29 cellular contexts compared by ENCODE assay signal in the genomic region with DNA sequence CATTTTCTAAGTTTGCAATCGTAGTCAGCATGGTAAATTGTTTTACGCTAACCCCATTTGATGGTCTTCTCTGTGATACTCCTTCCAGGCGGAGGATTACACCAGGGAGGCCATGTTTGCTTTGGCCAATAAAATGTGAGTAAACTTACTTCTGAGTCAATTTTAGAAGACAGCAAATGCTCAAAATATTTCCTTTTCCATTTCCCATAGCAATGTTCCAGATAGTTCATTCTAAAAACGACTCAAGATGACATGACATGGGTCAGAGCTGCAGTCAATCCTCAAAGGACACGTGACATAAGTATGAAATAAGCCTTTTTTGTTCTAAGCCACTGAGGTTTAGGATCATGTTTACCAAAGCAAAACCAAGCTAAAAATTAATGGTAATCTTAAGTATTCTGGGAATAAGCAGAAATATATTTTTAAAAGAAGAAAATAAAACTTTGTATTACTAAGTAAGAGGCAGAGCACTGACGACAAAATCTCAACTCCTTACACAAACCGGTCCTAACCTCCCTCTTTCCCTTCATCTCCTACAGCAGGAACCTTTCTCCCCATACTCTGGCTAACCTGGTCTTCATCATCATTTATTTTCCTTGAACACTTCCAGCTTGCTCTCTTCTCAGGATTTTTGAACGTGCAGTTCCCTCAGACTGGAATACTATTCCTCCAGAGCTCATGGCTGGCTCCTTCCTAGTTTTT.
DNase-seq lines count a peak whose midpoint lies in the region; ATAC-seq, FAIRE-seq and TF ChIP-seq lines count a peak whose summit lies in the region.
"Had no signal": no experiment of that assay in that cellular context is flagged by ENCODE, and none has a peak within 500 bp of the region (broad histone marks: within the 10 kb centered on the region; RNA-seq: fewer than 3 reads in every experiment).

No MANE protein-coding gene starts in this region.

- no peaks in the 10 kb centered on the region for H3K27me3 ChIP-seq in ascending aorta
- no peaks in the 10 kb centered on the region for H3K27me3 ChIP-seq in heart left ventricle
- H3K27me3 ChIP-seq: BLaER1, cardiac muscle cell, Peyer's patch, SJCRH30, suprapubic skin had no signal

- H3K9me3 ChIP-seq in ascending aorta (no peaks in the 10 kb centered on the region), heart left ventricle (no peaks in the 10 kb centered on the region)
- H3K9me3 ChIP-seq: BLaER1, Peyer's patch, SJCRH30, suprapubic skin had no signal

- intact Hi-C loops in ascending aorta (cut with DNase I) (no loop called here), heart left ventricle (cut with DNase I) (no loop called here)
- intact Hi-C loops in activated T-helper 1 cell treated with anti-CD3 and anti-CD28 coated beads, Interleukin-12 subunit alpha, Interleukin-12 subunit beta, Interleukin-2, Interleukin-4 antibody, amounts not matched to agents 30 ng/mL and 10 ng/mL and 1 ng/mL, durations not matched to agents 14 hours and 24 hours and 36 hours (cut with micrococcal nuclease): no loop called here

- no peak overlapping the region for H3K27ac Mint-ChIP-seq in activated T-helper 1 cell treated with anti-CD3 and anti-CD28 coated beads, Interleukin-12 subunit alpha, Interleukin-12 subunit beta, Interleukin-2, Interleukin-4 antibody, amounts not matched to agents 30 ng/mL and 10 ng/mL and 1 ng/mL, durations not matched to agents 14 hours and 24 hours and 36 hours
- H3K27ac Mint-ChIP-seq: activated CD8-positive, alpha-beta T cell treated with anti-CD3 and anti-CD28 coated beads, Interleukin-2, amount 10 ng/mL, durations not matched to agents 7 days and 5 days; T-cell had no signal

- TF ChIP-seq POLR2A in heart left ventricle (IDR thresholded peaks at IDR 0.05): no peak

- H3K4me3 ChIP-seq in ascending aorta (no peak overlapping the region), heart left ventricle (no peak overlapping the region)
- H3K4me3 ChIP-seq: BLaER1, cardiac muscle cell, lung, Peyer's patch, SJCRH30, suprapubic skin had no signal

- WGBS in heart left ventricle, 4 donors: 76 to 83% (median 77%) methylated on average over 8 of the region's 8 CpGs

- ATAC-seq in heart left ventricle: peak in 3 of 4 donors; percentile 36 to 90 (median 63)
- ATAC-seq in activated T-cell treated with anti-CD3 and anti-CD28 coated beads, Interleukin-2, amount 50 U/mL, for 4 hours: no peak
- ATAC-seq: activated CD8-positive, alpha-beta T cell treated with anti-CD3 and anti-CD28 coated beads, Interleukin-2, amount 10 ng/mL, durations not matched to agents 7 days and 5 days; T-cell had no signal

- FAIRE-seq in GM19239 (lab: Jason Lieb, UNC): no peak
- FAIRE-seq: A204.1, endothelial cell of umbilical vein, H1, islet of Langerhans, small intestine, urothelium cell line had no signal

- H3K27me3 Mint-ChIP-seq in activated T-cell treated with anti-CD3 and anti-CD28 coated beads, Interleukin-2, amount 50 U/mL, for 4 hours (ENCODE audit: low read depth): peaks cover 4% of the 10 kb centered on the region
- peaks cover 4% of the 10 kb centered on the region for H3K27me3 Mint-ChIP-seq in activated T-helper 1 cell treated with anti-CD3 and anti-CD28 coated beads, Interleukin-12 subunit alpha, Interleukin-12 subunit beta, Interleukin-2, Interleukin-4 antibody, amounts not matched to agents 30 ng/mL and 10 ng/mL and 1 ng/mL, durations not matched to agents 14 hours and 24 hours and 36 hours (ENCODE audit: insufficient read depth)

- peak overlapping the region; percentile 39 to 66 for H3K27ac ChIP-seq in ascending aorta
- H3K27ac ChIP-seq in heart left ventricle: peak overlapping the region; percentile 25 to 89 (median 53)
- H3K27ac ChIP-seq: BLaER1, cardiac muscle cell, Peyer's patch, SJCRH30, suprapubic skin had no signal

- H3K36me3 ChIP-seq in ascending aorta (no peaks in the 10 kb centered on the region), heart left ventricle (peaks cover 0 to 8% (median 4%) of the 10 kb centered on the region in 9 donors)
- H3K36me3 ChIP-seq: cardiac muscle cell, Peyer's patch, suprapubic skin had no signal

- H3K4me1 Mint-ChIP-seq in activated T-cell treated with anti-CD3 and anti-CD28 coated beads, Interleukin-2, amount 50 U/mL, for 4 hours (ENCODE audit: low read depth): peaks cover 4% of the 10 kb centered on the region
- no peaks in the 10 kb centered on the region for H3K4me1 Mint-ChIP-seq in activated T-helper 1 cell treated with anti-CD3 and anti-CD28 coated beads, Interleukin-12 subunit alpha, Interleukin-12 subunit beta, Interleukin-2, Interleukin-4 antibody, amounts not matched to agents 30 ng/mL and 10 ng/mL and 1 ng/mL, durations not matched to agents 14 hours and 24 hours and 36 hours (ENCODE audit: low read depth)

- H3K36me3 Mint-ChIP-seq in activated T-cell treated with anti-CD3 and anti-CD28 coated beads, Interleukin-2, amount 50 U/mL, for 4 hours (ENCODE audit: insufficient read depth): peaks cover 2% of the 10 kb centered on the region
- no peaks in the 10 kb centered on the region for H3K36me3 Mint-ChIP-seq in activated T-helper 1 cell treated with anti-CD3 and anti-CD28 coated beads, Interleukin-12 subunit alpha, Interleukin-12 subunit beta, Interleukin-2, Interleukin-4 antibody, amounts not matched to agents 30 ng/mL and 10 ng/mL and 1 ng/mL, durations not matched to agents 14 hours and 24 hours and 36 hours (ENCODE audit: low read depth)

- DNase-seq in AG08395 (ENCODE audit: low spot score) (peak; percentile 38), ascending aorta (ENCODE audit: low spot score in 2 of 2) (no peak), heart left ventricle (peak in 2 of 5 donors; percentile 27 to 39), putamen (ENCODE audit: low spot score) (peak; percentile 1), GM19239 (ENCODE audit: insufficient read length, low spot score) (no peak)
- no peak for DNase-seq in activated T-cell treated with anti-CD3 and anti-CD28 coated beads, Interleukin-2, amount 50 U/mL, for 4 hours
- no peak for DNase-seq in activated CD4-positive, alpha-beta T cell treated with anti-CD3 and anti-CD28 coated beads for 48 hours
- no peak for DNase-seq in activated T-helper 1 cell treated with anti-CD3 and anti-CD28 coated beads, Interleukin-12 subunit alpha, Interleukin-12 subunit beta, Interleukin-2, Interleukin-4 antibody, amounts not matched to agents 30 ng/mL and 10 ng/mL and 1 ng/mL, durations not matched to agents 14 hours and 24 hours and 36 hours (ENCODE audit: low spot score)
- DNase-seq: activated CD4-positive, CD25-positive, alpha-beta regulatory T cell treated with anti-CD3 and anti-CD28 coated beads, Interleukin-2, amount 50 U/mL, for 72 hours; activated CD8-positive, alpha-beta T cell treated with anti-CD3 and anti-CD28 coated beads, Interleukin-2, amount 10 ng/mL, durations not matched to agents 7 days and 5 days; activated T-cell treated with anti-CD3 and anti-CD28 coated beads for 4 hours; DMS79; foreskin melanocyte; Karpas-422; NCI-H526; Peyer's patch; SJCRH30; small intestine; stimulated activated CD4-positive, alpha-beta T cell treated with anti-CD3 and anti-CD28 coated beads, Interleukin-1b, Interleukin-23, amount 100 ng/mL, for 48 hours; T-cell had no signal

- TF ChIP-seq CTCF in ascending aorta (IDR thresholded peaks at IDR 0.05): no peak
- TF ChIP-seq CTCF in heart left ventricle (IDR thresholded peaks at IDR 0.05): no peak

- no peaks in the 10 kb centered on the region for H3K9me3 Mint-ChIP-seq in activated T-cell treated with anti-CD3 and anti-CD28 coated beads, Interleukin-2, amount 50 U/mL, for 4 hours
- peaks cover 3% of the 10 kb centered on the region for H3K9me3 Mint-ChIP-seq in activated T-helper 1 cell treated with anti-CD3 and anti-CD28 coated beads, Interleukin-12 subunit alpha, Interleukin-12 subunit beta, Interleukin-2, Interleukin-4 antibody, amounts not matched to agents 30 ng/mL and 10 ng/mL and 1 ng/mL, durations not matched to agents 14 hours and 24 hours and 36 hours
- H3K9me3 Mint-ChIP-seq: T-cell had no signal

- H3K4me3 Mint-ChIP-seq in activated T-cell treated with anti-CD3 and anti-CD28 coated beads, Interleukin-2, amount 50 U/mL, for 4 hours: no peak overlapping the region
- no peak overlapping the region for H3K4me3 Mint-ChIP-seq in activated T-helper 1 cell treated with anti-CD3 and anti-CD28 coated beads, Interleukin-12 subunit alpha, Interleukin-12 subunit beta, Interleukin-2, Interleukin-4 antibody, amounts not matched to agents 30 ng/mL and 10 ng/mL and 1 ng/mL, durations not matched to agents 14 hours and 24 hours and 36 hours
- H3K4me3 Mint-ChIP-seq: activated CD8-positive, alpha-beta T cell treated with anti-CD3 and anti-CD28 coated beads, Interleukin-2, amount 10 ng/mL, durations not matched to agents 7 days and 5 days; T-cell had no signal

- no peaks in the 10 kb centered on the region for H3K4me1 ChIP-seq in ascending aorta
- H3K4me1 ChIP-seq in heart left ventricle: peaks cover 0 to 9% (median 0%) of the 10 kb centered on the region in 12 donors
- H3K4me1 ChIP-seq: Peyer's patch, SJCRH30 had no signal

Comparison
In these comparisons a context has a peak if more than half of its experiments do, and no peak if none do; other contexts are left out.
1. DNase-seq: peak in AG08395 (single experiment) and putamen (single experiment); none in ascending aorta (0 of 2), activated T-cell treated with anti-CD3 and anti-CD28 coated beads, Interleukin-2, amount 50 U/mL, for 4 hours (single experiment), activated CD4-positive, alpha-beta T cell treated with anti-CD3 and anti-CD28 coated beads for 48 hours (single experiment), GM19239 (single experiment) and activated T-helper 1 cell treated with anti-CD3 and anti-CD28 coated beads, Interleukin-12 subunit alpha, Interleukin-12 subunit beta, Interleukin-2, Interleukin-4 antibody, amounts not matched to agents 30 ng/mL and 10 ng/mL and 1 ng/mL, durations not matched to agents 14 hours and 24 hours and 36 hours (single experiment).
2. ATAC-seq: peak in heart left ventricle (3 of 4); none in activated T-cell treated with anti-CD3 and anti-CD28 coated beads, Interleukin-2, amount 50 U/mL, for 4 hours (0 of 2).